In the genomic region with DNA sequence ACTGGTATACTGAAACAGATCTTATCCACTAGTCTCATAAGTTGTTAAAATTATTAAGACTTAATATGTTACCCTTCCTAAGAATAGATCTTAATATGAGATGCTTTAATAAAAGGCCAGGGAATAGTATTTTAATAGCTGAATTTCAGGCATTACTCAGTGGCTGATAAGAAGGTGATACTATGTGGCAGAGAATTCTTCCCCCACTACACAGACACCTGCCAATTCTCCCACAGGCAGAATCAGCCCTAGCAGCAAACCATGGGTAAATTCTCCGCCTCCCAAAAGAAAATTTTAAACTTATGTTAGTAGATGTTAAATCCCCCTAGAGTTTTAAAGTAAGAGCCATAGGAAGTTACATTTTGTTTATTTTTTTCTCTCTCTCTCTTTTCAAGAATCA, we compare ENCODE assay signal across 18 cellular contexts.
"Had no signal": no experiment of that assay in that cellular context is flagged by ENCODE, and none has a peak within 500 bp of the region (broad histone marks: within the 10 kb centered on the region; RNA-seq: fewer than 3 reads in every experiment).

No MANE protein-coding gene starts in this region.

- H3K36me3 ChIP-seq: MG63, SJCRH30 had no signal

- H3K4me3 ChIP-seq: MG63, SJCRH30 had no signal

- H3K9me3 ChIP-seq: MG63, SJCRH30 had no signal

- H3K27ac ChIP-seq: RWPE1, SJCRH30 had no signal

- DNase-seq: IMR-90, Karpas-422, KG1, MG63, NCI-H1092, NCI-H1105 treated with DMSO at 0.1 percent for 48 hours, NCI-H146, NCI-H1694 treated with DMSO at 0.1 percent for 48 hours, NCI-H1930, NCI-H2107, NCI-H446 treated with DMSO at 0.1 percent for 48 hours, NCI-H526, PC-3, SHP77 treated with DMSO at 0.1 percent for 48 hours, SJCRH30 had no signal

- ATAC-seq: HepG2, Panc1, PC-3 had no signal
